Comparison of ENCODE assay signal across 20 cellular contexts in the genomic region with DNA sequence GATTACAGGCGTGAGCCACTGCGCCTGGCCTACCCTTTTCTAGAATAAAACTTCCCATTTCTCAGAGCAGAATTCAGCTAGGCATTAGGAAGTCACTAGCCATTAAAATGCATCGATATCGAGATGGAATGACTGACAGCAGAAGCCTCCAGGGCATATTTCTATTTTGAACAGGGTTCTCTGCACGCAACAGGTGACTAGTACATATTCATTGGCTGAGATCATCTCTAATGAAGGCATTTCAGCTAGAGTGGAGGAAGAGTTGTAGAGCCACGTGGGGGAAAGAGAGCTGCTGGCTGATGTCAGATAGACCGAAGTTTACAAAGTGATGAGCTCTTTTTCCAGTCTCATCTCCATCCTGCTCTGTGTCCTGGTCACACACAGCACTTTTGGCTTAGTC. TPM values are rescaled to one million over a fixed set of nuclear protein-coding genes. Genes with fewer than 3 reads are reported as not detected.
A peak's percentile ranks its signal among the peaks of the same experiment; 100 is the strongest.
DNase-seq lines count a peak whose midpoint lies in the region; ATAC-seq, FAIRE-seq and TF ChIP-seq lines count a peak whose summit lies in the region.
"Had no signal": no experiment of that assay in that cellular context is flagged by ENCODE, and none has a peak within 500 bp of the region (broad histone marks: within the 10 kb centered on the region; RNA-seq: fewer than 3 reads in every experiment).

No MANE protein-coding gene starts in this region.

- no peak for TF ChIP-seq POLR2A in HepG2 (IDR thresholded peaks at IDR 0.05; ENCODE audit: insufficient read depth in 1 of 2, low read depth in 2 of 2, low read length in 2 of 2)
- no peak for TF ChIP-seq POLR2A in right lobe of liver (IDR thresholded peaks at IDR 0.05)
- TF ChIP-seq POLR2A in GM12878 (IDR thresholded peaks at IDR 0.05; ENCODE audit: low read depth, low read length) = no peak

- TF ChIP-seq EP300 in HepG2 (IDR thresholded peaks at IDR 0.05; ENCODE audit: low read depth in 2 of 2, low read length in 2 of 2) = no peak
- TF ChIP-seq EP300 in HepG2 (CRISPR knock-in tag; IDR thresholded peaks at IDR 0.05; ENCODE audit: borderline replicate concordance) = no peak
- no peak for TF ChIP-seq EP300 in GM12878 (IDR thresholded peaks at IDR 0.05; ENCODE audit: borderline replicate concordance in 1 of 2, control insufficient read depth in 1 of 2, low read depth in 2 of 2, low read length in 2 of 2)
- TF ChIP-seq EP300 in SK-N-SH (IDR thresholded peaks at IDR 0.05; ENCODE audit: borderline replicate concordance in 1 of 2, low read depth in 1 of 2, low read length in 1 of 2) = no peak

- no peaks in the 10 kb centered on the region for H3K36me3 Mint-ChIP-seq in activated CD8-positive, alpha-beta memory T cell treated with anti-CD3 and anti-CD28 coated beads, Interleukin-2, amount 10 ng/mL, durations not matched to agents 7 days and 5 days
- H3K36me3 Mint-ChIP-seq: brain; CD4-positive, alpha-beta memory T cell; neural progenitor cell had no signal

- peaks cover 11% of the 10 kb centered on the region for H3K4me1 Mint-ChIP-seq in activated CD8-positive, alpha-beta memory T cell treated with anti-CD3 and anti-CD28 coated beads, Interleukin-2, amount 10 ng/mL, durations not matched to agents 7 days and 5 days

- no peaks in the 10 kb centered on the region for H3K9me2 ChIP-seq in SK-N-SH

- no peak for TF ChIP-seq RAD21 in HepG2 (CRISPR knock-in tag; IDR thresholded peaks at IDR 0.05)
- no peak for TF ChIP-seq RAD21 in GM12878 (IDR thresholded peaks at IDR 0.05; ENCODE audit: insufficient read depth, low read depth, low read length)
- TF ChIP-seq RAD21 in SK-N-SH (IDR thresholded peaks at IDR 0.05; ENCODE audit: low read length) = no peak

- WGBS in HepG2 (ENCODE audit: low lambda C conversion rate) = 57% methylated on average over 7 of the region's 7 CpGs
- 91% methylated on average over 5 of the region's 7 CpGs for WGBS in right lobe of liver (ENCODE audit: insufficient coverage, low coverage, low lambda C conversion rate, missing lambda C conversion rate)
- 75% methylated on average over 7 of the region's 7 CpGs for WGBS in GM12878 (ENCODE audit: insufficient coverage, insufficient replicate concordance, low lambda C conversion rate, missing lambda C conversion rate)
- 92% methylated on average over 7 of the region's 7 CpGs for WGBS in SK-N-SH (ENCODE audit: low lambda C conversion rate)

- TF ChIP-seq CTCF in HepG2 (CRISPR knock-in tag; IDR thresholded peaks at IDR 0.05) (no peak), right lobe of liver (IDR thresholded peaks at IDR 0.05) (no peak), GM12878 (IDR thresholded peaks at IDR 0.05 in 2 of 3, conservative IDR thresholded peaks at IDR 0.05 in 1 of 3; ENCODE audit: control insufficient read depth in 2 of 3, extremely low read depth in 1 of 3, insufficient read depth in 1 of 3, low read depth in 3 of 3, low read length in 3 of 3) (no peak), SK-N-SH (IDR thresholded peaks at IDR 0.05) (no peak)

- H3K36me3 ChIP-seq in HepG2 (replicated peaks in 1 of 2; ENCODE audit: control insufficient read depth in 1 of 2, insufficient read depth in 2 of 2, low read length in 2 of 2) (no peaks in the 10 kb centered on the region), right lobe of liver (no peaks in the 10 kb centered on the region), GM12878 (ENCODE audit: control insufficient read depth in 2 of 2, insufficient read depth in 2 of 2, low read length in 1 of 2) (no peaks in the 10 kb centered on the region), SK-N-SH (replicated peaks in 1 of 2; ENCODE audit: control insufficient read depth in 1 of 2, insufficient read depth in 2 of 2, low read length in 1 of 2) (no peaks in the 10 kb centered on the region)
- H3K36me3 ChIP-seq: neural progenitor cell, stomach, WERI-Rb-1 had no signal

- H3K27ac ChIP-seq in HepG2 (ENCODE audit: extremely low read length, insufficient read depth, low read length) (no peak overlapping the region), right lobe of liver (no peak overlapping the region), GM12878 (ENCODE audit: control insufficient read depth, insufficient read depth) (no peak overlapping the region), SK-N-SH (ENCODE audit: low read depth in 2 of 2, low read length in 1 of 2) (no peak overlapping the region)
- H3K27ac ChIP-seq: hepatocyte, HL-60, neural progenitor cell, stomach, WERI-Rb-1 had no signal

- H3K4me3 ChIP-seq in HepG2 (replicated peaks in 1 of 3; ENCODE audit: insufficient read depth in 1 of 3, low read depth in 2 of 3, low read length in 3 of 3) (no peak overlapping the region), right lobe of liver (no peak overlapping the region), GM12878 (no peak overlapping the region), SK-N-SH (ENCODE audit: low read depth in 2 of 2, low read length in 1 of 2) (no peak overlapping the region)
- H3K4me3 ChIP-seq: hepatocyte, neural progenitor cell, stomach had no signal

- SMC1A ChIA-PET in GM12878 (lab: Charles Lee; ENCODE audit: uncharacterized antibody, unreplicated experiment) = no interaction called here

- H3K4me2 ChIP-seq in HepG2 (ENCODE audit: low read depth, low read length) (no peak overlapping the region), GM12878 (ENCODE audit: control insufficient read depth, insufficient read depth) (no peak overlapping the region), SK-N-SH (no peak overlapping the region)
- H3K4me2 ChIP-seq: hepatocyte, neural progenitor cell had no signal

- H3K27me3 Mint-ChIP-seq in activated CD8-positive, alpha-beta memory T cell treated with anti-CD3 and anti-CD28 coated beads, Interleukin-2, amount 10 ng/mL, durations not matched to agents 7 days and 5 days = peaks cover 21% of the 10 kb centered on the region

- H3K27ac Mint-ChIP-seq in activated CD8-positive, alpha-beta memory T cell treated with anti-CD3 and anti-CD28 coated beads, Interleukin-2, amount 10 ng/mL, durations not matched to agents 7 days and 5 days = no peak overlapping the region
- H3K27ac Mint-ChIP-seq: CD4-positive, alpha-beta memory T cell; neural progenitor cell had no signal

- H3K27me3 ChIP-seq in HepG2 (ENCODE audit: control insufficient read depth in 1 of 2, insufficient read depth in 2 of 2, low read length in 2 of 2) (peaks cover 0 to 4% of the 10 kb centered on the region in 2 experiments; a peak in 2 of 5 replicates), right lobe of liver (no peaks in the 10 kb centered on the region), GM12878 (replicated peaks in 1 of 2; ENCODE audit: control insufficient read depth in 2 of 2, insufficient read depth in 2 of 2, low read length in 1 of 2) (no peaks in the 10 kb centered on the region), SK-N-SH (ENCODE audit: insufficient read depth) (no peaks in the 10 kb centered on the region)
- H3K27me3 ChIP-seq: hepatocyte, neural progenitor cell, stomach had no signal

- H3K79me2 ChIP-seq in HepG2 (ENCODE audit: insufficient read depth, low read length) (no peaks in the 10 kb centered on the region), GM12878 (ENCODE audit: control insufficient read depth, insufficient read depth, low read length) (no peaks in the 10 kb centered on the region), SK-N-SH (ENCODE audit: insufficient read depth) (no peaks in the 10 kb centered on the region)
- H3K79me2 ChIP-seq: hepatocyte had no signal

- POLR2A ChIA-PET in HepG2 (lab: Yijun Ruan, JAX) (no interaction called here), GM12878 (lab: Charles Lee) (no interaction called here), SK-N-SH (lab: Yijun Ruan, JAX) (no interaction called here)

- H3K9me3 Mint-ChIP-seq in activated CD8-positive, alpha-beta memory T cell treated with anti-CD3 and anti-CD28 coated beads, Interleukin-2, amount 10 ng/mL, durations not matched to agents 7 days and 5 days (ENCODE audit: low read depth) = no peaks in the 10 kb centered on the region
- H3K9me3 Mint-ChIP-seq: activated T-cell treated with anti-CD3 and anti-CD28 coated beads, Interleukin-2, amount 50 U/mL, for 4 hours; brain; neural progenitor cell had no signal

- CTCF ChIA-PET in HepG2 (lab: Yijun Ruan, JAX; ENCODE audit: low intra/inter-chr PET ratio, low total read pairs) = no interaction called here
- CTCF ChIA-PET in GM12878 (lab: Yijun Ruan, JAX) = interaction anchor here (1.3 kb wide), 1 partner anchor 11 kb away, joined by 3 read pairs; no protein-coding TSS in a partner anchor
- CTCF ChIA-PET in activated CD8-positive, alpha-beta memory T cell treated with anti-CD3 and anti-CD28 coated beads, Interleukin-2, amount 10 ng/mL, durations not matched to agents 7 days and 5 days (lab: Charles Lee) = no interaction called here
- CTCF ChIA-PET in SK-N-SH (lab: Yijun Ruan, JAX) = interaction anchor here (0.9 kb wide), 1 partner anchor 31 kb away, joined by 3 read pairs; no protein-coding TSS in a partner anchor

- RAD21 ChIA-PET in GM12878 (lab: Charles Lee; ENCODE audit: unreplicated experiment) = no interaction called here

- FAIRE-seq in HepG2 (lab: Jason Lieb, UNC) (no peak), GM12878 (lab: Jason Lieb, UNC) (no peak)

- H4K20me1 ChIP-seq in HepG2 (ENCODE audit: insufficient read depth, low read length) = no peaks in the 10 kb centered on the region
- H4K20me1 ChIP-seq in GM12878 (ENCODE audit: control insufficient read depth, insufficient read depth) = no peaks in the 10 kb centered on the region
- no peaks in the 10 kb centered on the region for H4K20me1 ChIP-seq in SK-N-SH (ENCODE audit: insufficient read depth)

- intact Hi-C loops in HepG2 (cut with micrococcal nuclease; ENCODE audit: unreplicated experiment) (no loop called here), right lobe of liver (cut with DNase I) (no loop called here), GM12878 (cut with micrococcal nuclease; ENCODE audit: unreplicated experiment) (no loop called here)

- H3K4me1 ChIP-seq in HepG2 (ENCODE audit: insufficient read depth, low read length) (peaks cover 36% of the 10 kb centered on the region), right lobe of liver (no peaks in the 10 kb centered on the region), GM12878 (ENCODE audit: control insufficient read depth, insufficient read depth, low read length) (peaks cover 22% of the 10 kb centered on the region), SK-N-SH (ENCODE audit: control insufficient read depth in 1 of 2, insufficient read depth in 2 of 2, low read depth in 1 of 2, low read length in 1 of 2) (no peaks in the 10 kb centered on the region; a peak in 2 of 4 replicates)

- peaks cover 9% of the 10 kb centered on the region for H3F3A ChIP-seq in SK-N-SH (replicated peaks; ENCODE audit: insufficient read depth)

- BruUV-seq in HepG2 (replicated peaks; lab: Mats Ljungman, UMichigan) (no TSS peak), GM12878 (replicated peaks; lab: Mats Ljungman, UMichigan) (no TSS peak)

- in situ Hi-C loops in HepG2 (cut with HindIII; ENCODE audit: extremely low pct_ligation_motif_present, low pct_unique_long_range_greater_than_20kb) (no loop called here), GM12878 (cut with MboI) (no loop called here)

- H3K9me3 ChIP-seq in HepG2 (ENCODE audit: low read length) = no peaks in the 10 kb centered on the region
- no peaks in the 10 kb centered on the region for H3K9me3 ChIP-seq in right lobe of liver
- no peaks in the 10 kb centered on the region for H3K9me3 ChIP-seq in GM12878 (replicated peaks; ENCODE audit: control insufficient read depth, insufficient read depth, low read length)
- no peaks in the 10 kb centered on the region for H3K9me3 ChIP-seq in SK-N-SH
- H3K9me3 ChIP-seq: stomach had no signal

- ATAC-seq in HepG2 (0 out of 3 replicates have a peak, but pooled peaks have one; percentile 20), right lobe of liver (no peak), GM12878 (no peak), GM21723 (IDR thresholded peaks at IDR 0.05; ENCODE audit: unreplicated experiment) (no peak)
- ATAC-seq in activated CD8-positive, alpha-beta memory T cell treated with anti-CD3 and anti-CD28 coated beads, Interleukin-2, amount 10 ng/mL, durations not matched to agents 7 days and 5 days = no peak

- H3K9ac ChIP-seq in HepG2 (ENCODE audit: insufficient read depth, low read depth, low read length) (no peak overlapping the region), GM12878 (ENCODE audit: control insufficient read depth, insufficient read depth, low read length) (no peak overlapping the region), SK-N-SH (no peak overlapping the region)
- H3K9ac ChIP-seq: neural progenitor cell had no signal

- no peak overlapping the region for H2AFZ ChIP-seq in HepG2 (ENCODE audit: low read length)
- H2AFZ ChIP-seq in GM12878 (ENCODE audit: control insufficient read depth, low read depth, low read length) = no peak overlapping the region
- no peak overlapping the region for H2AFZ ChIP-seq in SK-N-SH (ENCODE audit: low read depth)
- H2AFZ ChIP-seq: hepatocyte, neural progenitor cell had no signal

- no peak overlapping the region for H3K4me3 Mint-ChIP-seq in activated CD8-positive, alpha-beta memory T cell treated with anti-CD3 and anti-CD28 coated beads, Interleukin-2, amount 10 ng/mL, durations not matched to agents 7 days and 5 days
- H3K4me3 Mint-ChIP-seq: activated T-cell treated with anti-CD3 and anti-CD28 coated beads, Interleukin-2, amount 50 U/mL, for 4 hours; brain; CD4-positive, alpha-beta memory T cell; neural progenitor cell had no signal

- DNase-seq in HepG2 (ENCODE audit: low spot score) (peak; percentile 10), right lobe of liver (no peak), GM12878 (ENCODE audit: low read depth, low spot score) (no peak), iris pigment epithelial cell (ENCODE audit: low read depth) (peak; percentile 20), SKM-1 (lab: John Stamatoyannopoulos, UW; ENCODE audit: unreplicated experiment) (no peak), SK-N-SH (no peak)
- DNase-seq in activated CD8-positive, alpha-beta memory T cell treated with anti-CD3 and anti-CD28 coated beads, Interleukin-2, amount 10 ng/mL, durations not matched to agents 7 days and 5 days = no peak
- DNase-seq: activated CD4-positive, alpha-beta T cell treated with anti-CD3 and anti-CD28 coated beads, Interleukin-2, amount 50 U/mL, for 48 hours; activated naive CD4-positive, alpha-beta T cell treated with anti-CD3 and anti-CD28 coated beads, Interleukin-2, amount 50 U/mL, for 16 hours; activated T-cell treated with anti-CD3 and anti-CD28 coated beads, Interleukin-2, amount 50 U/mL, for 4 hours; CD4-positive, alpha-beta memory T cell; NCI-H1105; stomach; T-helper 1 cell; WERI-Rb-1 had no signal

RNA-seq across cellular contexts. Expression of a gene that starts 7.5 kb away (rescaled TPM):
- total RNA-seq in HepG2 (2016; rRNA removed; fragmentation: Illumina TruSeq; extraction: Trizol) (not detected in 2 replicates), right lobe of liver (1 to 10 TPM in 1 of 6 experiments, under 1 TPM in 2, not detected in 3; 0.35 to 1.1 (median 0.51) TPM), GM12878 (2014; rRNA removed) (0.33 TPM in 1 of 2 replicates, not detected in the other), GM12878 (2014; rRNA removed; fragmentation: Illumina TruSeq; extraction: Trizol) (not detected in 2 replicates), GM12878 (2021) (0.11 TPM in 1 of 2 replicates, not detected in the other)
- total RNA-seq in HepG2 (2016; cell fraction: cytosol; rRNA removed; fragmentation: Illumina TruSeq; extraction: Trizol; ENCODE audit: low read depth) = not detected in 2 replicates
- total RNA-seq in HepG2 (2016; cell fraction: insoluble cytoplasmic fraction; rRNA removed; fragmentation: Illumina TruSeq; extraction: Trizol) = 0.09 TPM in 1 of 2 replicates, not detected in the other
- total RNA-seq in HepG2 (2016; cell fraction: membrane; rRNA removed; fragmentation: Illumina TruSeq; extraction: Trizol) = 0.12 TPM in 1 of 2 replicates, not detected in the other
- total RNA-seq in HepG2 (2016; cell fraction: nucleus; rRNA removed; fragmentation: Illumina TruSeq; extraction: Trizol) = not detected in 2 replicates
- polyA plus RNA-seq in HepG2 (2011; rRNA removed) (0.16 and 0.22 TPM in 2 replicates), GM12878 (2011; rRNA removed) (0.10 and 0.27 TPM in 2 replicates), GM12878 (2014; fragmentation: Illumina TruSeq; extraction: Trizol) (0.10 TPM in 1 of 2 replicates, not detected in the other), GM12878 (2014; fragmentation: Nextera tagmentation; extraction: Ambion mirVana) (under 1 TPM; 0.13 to 0.35 TPM), GM12878 (2014; rRNA removed) (0.19 TPM in 1 of 2 replicates, not detected in the other), GM12878 (2016; fragmentation: Nextera tagmentation; extraction: Ambion mirVana) (under 1 TPM; 0.33 to 0.46 TPM), SK-N-SH (2012; rRNA removed) (0.05 and 0.11 TPM in 2 replicates)
- polyA plus RNA-seq in HepG2 (2011; cell fraction: cytosol; rRNA removed) = 0.11 and 0.21 TPM in 2 replicates
- not detected in 2 replicates for polyA plus RNA-seq in HepG2 (2011; cell fraction: nucleus; rRNA removed)
- 0.29 TPM in 1 of 2 replicates, not detected in the other for polyA plus RNA-seq in HepG2 (2012)
- polyA plus RNA-seq in HepG2 (2016; cell fraction: cytosol; fragmentation: Illumina TruSeq; extraction: Trizol; ENCODE audit: low read depth) = not detected in 2 replicates
- polyA plus RNA-seq in HepG2 (2016; cell fraction: insoluble cytoplasmic fraction; fragmentation: Illumina TruSeq; extraction: Trizol; ENCODE audit: low read depth) = not detected in 2 replicates
- 0.51 TPM in 1 of 2 replicates, not detected in the other for polyA plus RNA-seq in HepG2 (2016; cell fraction: membrane; fragmentation: Illumina TruSeq; extraction: Trizol; ENCODE audit: low read depth)
- polyA plus RNA-seq in HepG2 (2016; cell fraction: nucleus; fragmentation: Illumina TruSeq; extraction: Trizol; ENCODE audit: insufficient read depth, low read depth) = not detected in 2 replicates
- polyA minus RNA-seq in HepG2 (2011; rRNA and poly(A)+ RNA removed; ENCODE audit: low replicate concordance) = 0.56 TPM in 1 of 2 replicates, not detected in the other
- polyA minus RNA-seq in HepG2 (2011; cell fraction: cytosol; rRNA and poly(A)+ RNA removed) = not detected in 2 replicates
- polyA minus RNA-seq in HepG2 (2011; cell fraction: nucleus; rRNA and poly(A)+ RNA removed) = not detected in 2 replicates
- total RNA-seq in GM12878 (2013; cell fraction: nucleolus; rRNA removed) = not detected in 2 replicates
- polyA plus RNA-seq in GM12878 (2011; ENCODE audit: low read depth) = not detected
- 0.22 and 0.25 TPM in 2 replicates for polyA plus RNA-seq in GM12878 (2011; cell fraction: cytosol; rRNA removed)
- 0.21 and 0.32 TPM in 2 replicates for polyA plus RNA-seq in GM12878 (2011; cell fraction: nucleus; rRNA removed)
- polyA plus RNA-seq in GM12878 (2012) = 0.11 and 0.25 TPM in 2 replicates
- polyA minus RNA-seq in GM12878 (2011; rRNA and poly(A)+ RNA removed) = 0.67 TPM in 1 of 2 replicates, not detected in the other
- polyA minus RNA-seq in GM12878 (2011; cell fraction: cytosol; rRNA and poly(A)+ RNA removed) = not detected in 2 replicates
- not detected in 2 replicates for polyA minus RNA-seq in GM12878 (2011; cell fraction: nucleus; rRNA and poly(A)+ RNA removed)
- not detected for total RNA-seq in activated CD8-positive, alpha-beta memory T cell treated with anti-CD3 and anti-CD28 coated beads, Interleukin-2, amount 10 ng/mL, durations not matched to agents 7 days and 5 days
- 0.09 and 0.24 TPM in 2 replicates for polyA plus RNA-seq in SK-N-SH (2012; cell fraction: cytosol; rRNA removed)
- 0.02 and 0.06 TPM in 2 replicates for polyA plus RNA-seq in SK-N-SH (2012; cell fraction: nucleus; rRNA removed)
- total RNA-seq: activated T-cell treated with anti-CD3 and anti-CD28 coated beads, Interleukin-2, amount 50 U/mL, for 4 hours; CD4-positive, alpha-beta memory T cell; hepatocyte; stomach had no signal
- polyA plus RNA-seq: CD4-positive, alpha-beta memory T cell had no signal

RNA-seq across cellular contexts. Expression of a gene that starts 44.9 kb away (rescaled TPM):
- total RNA-seq in HepG2 (2016; rRNA removed; fragmentation: Illumina TruSeq; extraction: Trizol) (not detected in 2 replicates), right lobe of liver (1 to 10 TPM in 2 of 6 experiments, under 1 TPM in 4; 0.61 to 4.4 (median 0.77) TPM), GM12878 (2014; rRNA removed) (0.73 and 0.82 TPM in 2 replicates), GM12878 (2014; rRNA removed; fragmentation: Illumina TruSeq; extraction: Trizol) (0.36 and 0.37 TPM in 2 replicates), GM12878 (2021) (1.6 and 1.9 TPM in 2 replicates)
- total RNA-seq in HepG2 (2016; cell fraction: cytosol; rRNA removed; fragmentation: Illumina TruSeq; extraction: Trizol; ENCODE audit: low read depth) = not detected in 2 replicates
- not detected in 2 replicates for total RNA-seq in HepG2 (2016; cell fraction: insoluble cytoplasmic fraction; rRNA removed; fragmentation: Illumina TruSeq; extraction: Trizol)
- total RNA-seq in HepG2 (2016; cell fraction: membrane; rRNA removed; fragmentation: Illumina TruSeq; extraction: Trizol) = not detected in 2 replicates
- not detected in 2 replicates for total RNA-seq in HepG2 (2016; cell fraction: nucleus; rRNA removed; fragmentation: Illumina TruSeq; extraction: Trizol)
- polyA plus RNA-seq in HepG2 (2011; rRNA removed) (0.01 and 0.09 TPM in 2 replicates), GM12878 (2011; rRNA removed) (0.03 and 0.10 TPM in 2 replicates), GM12878 (2014; fragmentation: Illumina TruSeq; extraction: Trizol) (0.06 and 0.40 TPM in 2 replicates), GM12878 (2014; fragmentation: Nextera tagmentation; extraction: Ambion mirVana) (under 1 TPM; 0.03 to 0.11 TPM), GM12878 (2014; rRNA removed) (0.61 and 0.82 TPM in 2 replicates), GM12878 (2016; fragmentation: Nextera tagmentation; extraction: Ambion mirVana) (1 to 10 TPM in 1 of 2 experiments, under 1 TPM in 1; 0.64 to 1.0 TPM), SK-N-SH (2012; rRNA removed) (1.5 TPM in 2 replicates)
- polyA plus RNA-seq in HepG2 (2011; cell fraction: cytosol; rRNA removed) = 0.03 TPM in 1 of 2 replicates, not detected in the other
- polyA plus RNA-seq in HepG2 (2011; cell fraction: nucleus; rRNA removed) = 0.05 and 0.12 TPM in 2 replicates
- 0.07 and 0.13 TPM in 2 replicates for polyA plus RNA-seq in HepG2 (2012)
- not detected in 2 replicates for polyA plus RNA-seq in HepG2 (2016; cell fraction: cytosol; fragmentation: Illumina TruSeq; extraction: Trizol; ENCODE audit: low read depth)
- not detected in 2 replicates for polyA plus RNA-seq in HepG2 (2016; cell fraction: insoluble cytoplasmic fraction; fragmentation: Illumina TruSeq; extraction: Trizol; ENCODE audit: low read depth)
- not detected in 2 replicates for polyA plus RNA-seq in HepG2 (2016; cell fraction: membrane; fragmentation: Illumina TruSeq; extraction: Trizol; ENCODE audit: low read depth)
- polyA plus RNA-seq in HepG2 (2016; cell fraction: nucleus; fragmentation: Illumina TruSeq; extraction: Trizol; ENCODE audit: insufficient read depth, low read depth) = not detected in 2 replicates
- 0.04 and 0.26 TPM in 2 replicates for polyA minus RNA-seq in HepG2 (2011; rRNA and poly(A)+ RNA removed; ENCODE audit: low replicate concordance)
- not detected in 2 replicates for polyA minus RNA-seq in HepG2 (2011; cell fraction: cytosol; rRNA and poly(A)+ RNA removed)
- 0.12 TPM in 1 of 2 replicates, not detected in the other for polyA minus RNA-seq in HepG2 (2011; cell fraction: nucleus; rRNA and poly(A)+ RNA removed)
- 0.46 and 1.2 TPM in 2 replicates for total RNA-seq in GM12878 (2013; cell fraction: nucleolus; rRNA removed)
- polyA plus RNA-seq in GM12878 (2011; ENCODE audit: low read depth) = 0.14 TPM
- 0.04 and 0.07 TPM in 2 replicates for polyA plus RNA-seq in GM12878 (2011; cell fraction: cytosol; rRNA removed)
- 0.15 and 0.41 TPM in 2 replicates for polyA plus RNA-seq in GM12878 (2011; cell fraction: nucleus; rRNA removed)
- polyA plus RNA-seq in GM12878 (2012) = 0.24 and 0.32 TPM in 2 replicates
- polyA minus RNA-seq in GM12878 (2011; rRNA and poly(A)+ RNA removed) = 0.10 TPM in 1 of 2 replicates, not detected in the other
- not detected in 2 replicates for polyA minus RNA-seq in GM12878 (2011; cell fraction: cytosol; rRNA and poly(A)+ RNA removed)
- not detected in 2 replicates for polyA minus RNA-seq in GM12878 (2011; cell fraction: nucleus; rRNA and poly(A)+ RNA removed)
- total RNA-seq in activated CD8-positive, alpha-beta memory T cell treated with anti-CD3 and anti-CD28 coated beads, Interleukin-2, amount 10 ng/mL, durations not matched to agents 7 days and 5 days = under 1 TPM; 0.05 to 0.09 TPM
- 0.91 and 1.3 TPM in 2 replicates for polyA plus RNA-seq in SK-N-SH (2012; cell fraction: cytosol; rRNA removed)
- polyA plus RNA-seq in SK-N-SH (2012; cell fraction: nucleus; rRNA removed) = 4.4 and 5.9 TPM in 2 replicates

Comparison
In these comparisons a context has a peak if more than half of its experiments do, and no peak if none do; other contexts are left out.
1. DNase-seq: peak in HepG2 (single experiment) and iris pigment epithelial cell (single experiment); none in right lobe of liver (0 of 3), GM12878 (single experiment), SKM-1 (single experiment), activated CD8-positive, alpha-beta memory T cell treated with anti-CD3 and anti-CD28 coated beads, Interleukin-2, amount 10 ng/mL, durations not matched to agents 7 days and 5 days (single experiment) and SK-N-SH (single experiment).
2. CTCF ChIA-PET loops: an anchor here in GM12878 (1.3 kb wide) and SK-N-SH (0.9 kb wide); none called in HepG2 and activated CD8-positive, alpha-beta memory T cell treated with anti-CD3 and anti-CD28 coated beads, Interleukin-2, amount 10 ng/mL, durations not matched to agents 7 days and 5 days.